15 cellular contexts compared by ENCODE assay signal in the genomic region with DNA sequence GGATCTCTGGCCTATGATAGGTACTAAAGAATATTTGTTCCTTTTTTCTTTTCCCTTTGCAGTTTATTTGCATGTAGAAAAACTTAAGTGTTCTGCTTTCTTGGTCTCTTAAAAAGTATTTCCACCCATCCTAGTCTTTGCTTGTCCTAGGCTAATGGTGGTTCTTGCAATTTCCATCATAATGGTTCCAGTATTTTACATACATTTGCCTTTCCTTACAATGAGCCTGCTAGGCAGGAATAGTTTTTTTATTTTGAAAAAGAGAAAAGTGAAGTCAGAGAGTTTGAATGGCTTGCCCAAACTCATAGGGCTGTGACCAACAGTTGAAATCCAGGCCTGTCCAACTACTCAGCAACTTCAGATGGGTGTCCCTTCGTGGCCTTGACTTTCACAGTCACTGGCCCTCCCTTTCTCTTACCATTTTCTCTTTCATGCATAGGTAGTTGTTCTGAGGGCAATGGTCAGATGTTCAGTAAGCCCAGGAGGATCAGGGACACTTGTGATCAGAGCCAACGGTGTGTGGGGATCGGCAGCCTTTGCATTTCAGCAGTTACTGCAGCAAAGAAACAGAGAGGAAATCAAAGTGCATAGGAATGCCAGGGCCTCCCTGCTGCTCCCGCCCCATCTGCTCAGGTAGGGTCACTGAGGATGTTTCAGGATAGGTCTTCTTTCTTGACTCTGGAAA.
"Had no signal": no experiment of that assay in that cellular context is flagged by ENCODE, and none has a peak within 500 bp of the region (broad histone marks: within the 10 kb centered on the region; RNA-seq: fewer than 3 reads in every experiment).

No MANE protein-coding gene starts in this region.

- H3K27me3 ChIP-seq: sigmoid colon had no signal

- H3K27ac ChIP-seq: parathyroid adenoma, thoracic aorta had no signal

- H3K9me3 ChIP-seq: sigmoid colon, thoracic aorta had no signal

- H3K36me3 ChIP-seq: sigmoid colon, thoracic aorta had no signal

- H3K9ac ChIP-seq: parathyroid adenoma had no signal

- H3K4me1 ChIP-seq: parathyroid adenoma, sigmoid colon had no signal

- DNase-seq: activated B cell treated with CpG ODN at 0.5 μM for 24 hours; activated CD4-positive, alpha-beta T cell treated with anti-CD3 and anti-CD28 coated beads for 48 hours; activated CD8-positive, alpha-beta memory T cell treated with anti-CD3 and anti-CD28 coated beads, Interleukin-2, amount 50 U/mL, for 4 hours; activated CD8-positive, alpha-beta T cell treated with anti-CD3 and anti-CD28 coated beads for 36 hours; activated gamma-delta T cell; activated T-cell treated with anti-CD3 and anti-CD28 coated beads, Interleukin-2, amount 50 U/mL, for 48 hours; islet precursor cell; naive B cell; stimulated activated CD4-positive, alpha-beta T cell treated with anti-CD3 and anti-CD28 coated beads, Interleukin-1b, Interleukin-23, amount 100 ng/mL, for 48 hours; T-helper 2 cell had no signal

- H2AFZ ChIP-seq: parathyroid adenoma had no signal

- ATAC-seq: activated CD8-positive, alpha-beta T cell treated with anti-CD3 and anti-CD28 coated beads for 36 hours; activated naive CD4-positive, alpha-beta T cell treated with anti-CD3 and anti-CD28 coated beads, Interleukin-2, amount 50 U/mL, for 72 hours; esophagus mucosa had no signal

- H3K4me3 ChIP-seq: sigmoid colon, thoracic aorta had no signal

- H3K79me2 ChIP-seq: parathyroid adenoma had no signal
